Comparison of ENCODE assay signal across 8 cellular contexts in the genomic region with DNA sequence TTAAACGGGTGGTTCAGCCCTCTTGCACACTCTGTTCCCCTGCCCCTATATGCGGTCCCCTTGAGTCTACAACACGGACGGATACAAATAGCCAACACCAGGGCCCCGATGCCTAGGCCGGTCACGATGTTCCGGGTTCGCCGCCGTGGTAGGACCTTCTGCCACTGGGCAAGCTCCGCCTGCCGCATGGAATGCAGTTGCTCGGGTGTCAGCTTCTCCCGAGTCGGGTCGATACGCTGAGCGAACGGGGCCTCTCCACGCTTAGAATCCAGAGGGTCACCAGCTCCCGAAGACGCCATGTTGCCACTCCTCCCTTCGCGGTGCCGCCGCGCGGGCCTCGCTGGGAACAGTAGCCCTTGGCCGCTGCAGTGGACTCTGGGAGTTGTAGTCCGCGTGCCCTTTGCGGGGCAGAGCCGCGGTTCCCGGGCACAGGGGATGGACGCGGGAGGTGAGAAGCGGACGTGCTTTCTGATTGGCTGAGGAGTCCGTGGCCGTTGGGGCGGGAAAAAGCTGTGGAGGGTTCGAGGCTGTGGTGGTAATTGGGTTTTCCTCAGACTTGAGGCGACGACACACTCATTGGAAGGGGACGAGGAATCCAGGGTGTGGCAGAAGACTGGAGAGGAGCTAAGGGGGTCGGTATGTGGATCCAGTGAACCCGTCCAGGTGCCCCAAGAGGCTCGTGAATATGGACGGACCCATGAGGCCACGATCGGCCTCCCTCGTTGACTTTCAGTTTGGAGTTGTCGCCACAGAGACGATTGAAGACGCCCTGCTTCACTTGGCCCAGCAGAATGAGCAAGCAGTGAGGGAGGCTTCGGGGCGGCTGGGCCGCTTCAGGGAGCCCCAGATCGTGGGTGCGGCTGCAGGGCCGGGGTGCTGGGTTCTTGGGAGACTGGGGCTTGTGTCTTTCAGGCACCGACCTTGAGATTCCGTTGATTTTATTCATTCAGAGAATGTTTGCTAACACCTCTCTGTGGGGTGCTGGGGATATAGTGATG. TPM values are rescaled to one million over a fixed set of nuclear protein-coding genes. Genes with fewer than 3 reads are reported as not detected.
DNase-seq lines count a peak whose midpoint lies in the region; ATAC-seq lines count a peak whose summit lies in the region.

A gene with protein sequence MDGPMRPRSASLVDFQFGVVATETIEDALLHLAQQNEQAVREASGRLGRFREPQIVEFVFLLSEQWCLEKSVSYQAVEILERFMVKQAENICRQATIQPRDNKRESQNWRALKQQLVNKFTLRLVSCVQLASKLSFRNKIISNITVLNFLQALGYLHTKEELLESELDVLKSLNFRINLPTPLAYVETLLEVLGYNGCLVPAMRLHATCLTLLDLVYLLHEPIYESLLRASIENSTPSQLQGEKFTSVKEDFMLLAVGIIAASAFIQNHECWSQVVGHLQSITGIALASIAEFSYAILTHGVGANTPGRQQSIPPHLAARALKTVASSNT (plus strand): TSS at position 479 of the 998 bp plus-strand sequence. CDS start 207 bp downstream, at position 686.
A gene with protein sequence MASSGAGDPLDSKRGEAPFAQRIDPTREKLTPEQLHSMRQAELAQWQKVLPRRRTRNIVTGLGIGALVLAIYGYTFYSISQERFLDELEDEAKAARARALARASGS (minus strand): TSS at position 322 of the 998 bp plus-strand sequence. CDS start 23 bp downstream, at position 299.

- no peaks in the 10 kb centered on the region for H3K9me3 Mint-ChIP-seq in activated naive CD4-positive, alpha-beta T cell treated with anti-CD3 and anti-CD28 coated beads, Interleukin-2, amount 10 ng/mL, durations not matched to agents 7 days and 5 days

- H3K36me3 ChIP-seq in MG63 = peaks cover 17% of the 10 kb centered on the region

- peak; percentile 77 for DNase-seq in COLO829 (ENCODE audit: low spot score)
- peak; percentile 94 for DNase-seq in MG63
- peak; percentile 92 for DNase-seq in SK-N-DZ (ENCODE audit: low spot score)
- peak; percentile 90 for DNase-seq in activated naive CD4-positive, alpha-beta T cell treated with anti-CD3 and anti-CD28 coated beads, Interleukin-2, amount 10 ng/mL, durations not matched to agents 7 days and 5 days
- peak; percentile 72 for DNase-seq in globus pallidus (ENCODE audit: low spot score)
- DNase-seq in nucleus accumbens (lab: John Stamatoyannopoulos, UW) = peak in 55 of 56 donors; percentile 16 to 89 (median 70)
- DNase-seq in substantia nigra (lab: John Stamatoyannopoulos, UW) = peak in 48 of 49 donors; percentile 13 to 86 (median 70)

- peaks cover 27% of the 10 kb centered on the region for H3K4me1 Mint-ChIP-seq in activated naive CD4-positive, alpha-beta T cell treated with anti-CD3 and anti-CD28 coated beads, Interleukin-2, amount 10 ng/mL, durations not matched to agents 7 days and 5 days

- peak within 1 kb of the TSS; percentile 95 for H3K4me3 ChIP-seq in MG63

- peak within 1 kb of the TSS; percentile 93 for H3K4me3 Mint-ChIP-seq in activated naive CD4-positive, alpha-beta T cell treated with anti-CD3 and anti-CD28 coated beads, Interleukin-2, amount 10 ng/mL, durations not matched to agents 7 days and 5 days

- peaks cover 15% of the 10 kb centered on the region for H3K27me3 Mint-ChIP-seq in activated naive CD4-positive, alpha-beta T cell treated with anti-CD3 and anti-CD28 coated beads, Interleukin-2, amount 10 ng/mL, durations not matched to agents 7 days and 5 days

- H3K36me3 Mint-ChIP-seq in activated naive CD4-positive, alpha-beta T cell treated with anti-CD3 and anti-CD28 coated beads, Interleukin-2, amount 10 ng/mL, durations not matched to agents 7 days and 5 days = peaks cover 8% of the 10 kb centered on the region

- H3K27ac Mint-ChIP-seq in activated naive CD4-positive, alpha-beta T cell treated with anti-CD3 and anti-CD28 coated beads, Interleukin-2, amount 10 ng/mL, durations not matched to agents 7 days and 5 days = peak within 1 kb of the TSS; percentile 70

- no peaks in the 10 kb centered on the region for H3K9me3 ChIP-seq in MG63

- 0 out of 2 replicates have a peak, but pooled peaks cover 3% of the 10 kb centered on the region for H3K27me3 ChIP-seq in MG63

- CTCF ChIA-PET in activated naive CD4-positive, alpha-beta T cell treated with anti-CD3 and anti-CD28 coated beads, Interleukin-2, amount 10 ng/mL, durations not matched to agents 7 days and 5 days (lab: Charles Lee) = interaction anchor here (1.5 kb wide), 1 partner anchor 76 kb away, joined by 3 read pairs; no protein-coding TSS in a partner anchor

- peak; percentile 88 for ATAC-seq in GM21381 (IDR thresholded peaks at IDR 0.05; ENCODE audit: unreplicated experiment)

- peak within 1 kb of the TSS; percentile 37 for H3K27ac ChIP-seq in substantia nigra (ENCODE audit: low read depth, low read length, poor library complexity, severe bottlenecking)

RNA-seq across cellular contexts. Expression of the first gene that starts in this region (rescaled TPM):
- total RNA-seq in MG63 (2014; rRNA removed; shearing (Covaris generic); ENCODE audit: low replicate concordance) = not detected in 2 replicates
- polyA plus RNA-seq in SK-N-DZ (2014; cell fraction: cytosol; rRNA removed) = not detected in 2 replicates
- polyA plus RNA-seq in SK-N-DZ (2014; cell fraction: nucleus; rRNA removed) = not detected in 2 replicates

RNA-seq across cellular contexts. Expression of the second gene that starts in this region (rescaled TPM):
- total RNA-seq in MG63 (2014; rRNA removed; shearing (Covaris generic); ENCODE audit: low replicate concordance) = 65.1 and 90.5 TPM in 2 replicates
- polyA plus RNA-seq in SK-N-DZ (2014; cell fraction: cytosol; rRNA removed) = 217 TPM in 2 replicates
- 118 and 127 TPM in 2 replicates for polyA plus RNA-seq in SK-N-DZ (2014; cell fraction: nucleus; rRNA removed)

Comparison
In these comparisons a context has a peak if more than half of its experiments do, and no peak if none do; other contexts are left out.
1. Peak in every context shown above with its lines: DNase-seq, ATAC-seq, H3K4me3 ChIP-seq and H3K27ac ChIP-seq.